In genomic region chr7:10974717-10975032, GRCh38 we compare ENCODE assay signal across 1 cellular context.
TF ChIP-seq lines count a peak whose summit lies in the region.

No MANE protein-coding gene starts in this region.

TF ChIP-seq in WTC11, 78 proteins besides CTCF, POLR2A, EP300 and RAD21 (continued from another document):
- TF ChIP-seq PRDM15 (CRISPR knock-in tag; IDR thresholded peaks at IDR 0.05) (no peak), SOX15 (CRISPR knock-in tag; IDR thresholded peaks at IDR 0.05) (no peak), USF1 (CRISPR knock-in tag; IDR thresholded peaks at IDR 0.05) (no peak), GRHL2 (CRISPR knock-in tag; IDR thresholded peaks at IDR 0.05; ENCODE audit: insufficient replicate concordance, severe bottlenecking) (no peak), NR3C1 (CRISPR knock-in tag; conservative IDR thresholded peaks at IDR 0.05; ENCODE audit: low read depth) (no peak), JAZF1 (CRISPR knock-in tag; IDR thresholded peaks at IDR 0.05) (no peak), FOXP1 (CRISPR knock-in tag; IDR thresholded peaks at IDR 0.05; ENCODE audit: borderline replicate concordance) (no peak)
